Comparison of ENCODE assay signal across 15 cellular contexts in the genomic region with DNA sequence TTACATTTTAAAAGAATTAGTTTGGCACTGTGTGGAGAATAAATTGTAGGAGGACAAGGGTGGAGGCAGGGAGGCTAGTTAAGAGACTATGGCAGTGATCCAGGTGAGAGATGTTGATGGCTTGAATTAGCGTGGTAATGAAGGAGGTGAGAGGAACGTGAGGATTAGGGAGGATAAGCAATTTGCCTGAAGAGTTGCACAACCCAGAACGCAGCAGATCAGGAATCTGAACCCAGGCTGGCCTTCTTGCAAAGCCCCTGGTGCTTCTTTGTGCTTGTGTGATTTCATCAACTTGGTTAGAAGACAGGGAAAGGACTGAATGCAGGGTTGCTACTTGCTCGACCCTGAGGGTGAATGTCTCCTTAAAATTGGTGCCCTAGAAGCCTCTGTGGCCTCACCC. TPM values are rescaled to one million over a fixed set of nuclear protein-coding genes. Genes with fewer than 3 reads are reported as not detected.
DNase-seq lines count a peak whose midpoint lies in the region; ATAC-seq lines count a peak whose summit lies in the region.
"Had no signal": no experiment of that assay in that cellular context is flagged by ENCODE, and none has a peak within 500 bp of the region (broad histone marks: within the 10 kb centered on the region; RNA-seq: fewer than 3 reads in every experiment).

No MANE protein-coding gene starts in this region.

- no peak overlapping the region for H3K4me3 Mint-ChIP-seq in activated naive CD4-positive, alpha-beta T cell treated with anti-CD3 and anti-CD28 coated beads, Interleukin-2, amount 50 U/mL, for 24 hours
- H3K4me3 Mint-ChIP-seq in activated naive CD4-positive, alpha-beta T cell treated with anti-CD3 and anti-CD28 coated beads, Interleukin-2, amount 10 ng/mL, durations not matched to agents 7 days and 5 days: no peak overlapping the region
- H3K4me3 Mint-ChIP-seq in dendritic cell treated with granulocyte-macrophage colony-stimulating factor and Interleukin-4, amounts not matched to agents 40 ng/mL and 50 ng/mL, for 4 days: no peak overlapping the region
- H3K4me3 Mint-ChIP-seq: B cell; CD4-positive, alpha-beta T cell had no signal

- DNase-seq in activated naive CD4-positive, alpha-beta T cell treated with anti-CD3 and anti-CD28 coated beads, Interleukin-2, amount 10 ng/mL, durations not matched to agents 7 days and 5 days: no peak
- peak; percentile 62 for DNase-seq in NCI-H82 (lab: John Stamatoyannopoulos, UW)
- DNase-seq in mesenteric fat pad (ENCODE audit: low spot score): no peak
- no peak for DNase-seq in RPMI8226
- DNase-seq: C1 segment of cervical spinal cord; Calu3; CD4-positive, alpha-beta T cell; DMS 273 treated with DMSO at 0.1 percent for 48 hours; DMS79; HCEC 1CT; IMR-90 had no signal

- ATAC-seq in GM18520 (IDR thresholded peaks at IDR 0.05; ENCODE audit: unreplicated experiment): no peak

- H3K4me1 Mint-ChIP-seq in activated naive CD4-positive, alpha-beta T cell treated with anti-CD3 and anti-CD28 coated beads, Interleukin-2, amount 50 U/mL, for 24 hours: peaks cover 23% of the 10 kb centered on the region
- peaks cover 3% of the 10 kb centered on the region for H3K4me1 Mint-ChIP-seq in activated naive CD4-positive, alpha-beta T cell treated with anti-CD3 and anti-CD28 coated beads, Interleukin-2, amount 10 ng/mL, durations not matched to agents 7 days and 5 days
- peaks cover 26% of the 10 kb centered on the region for H3K4me1 Mint-ChIP-seq in dendritic cell treated with granulocyte-macrophage colony-stimulating factor and Interleukin-4, amounts not matched to agents 40 ng/mL and 50 ng/mL, for 4 days (ENCODE audit: low read depth)

- H3K9me3 Mint-ChIP-seq in activated naive CD4-positive, alpha-beta T cell treated with anti-CD3 and anti-CD28 coated beads, Interleukin-2, amount 50 U/mL, for 24 hours: no peaks in the 10 kb centered on the region
- no peaks in the 10 kb centered on the region for H3K9me3 Mint-ChIP-seq in activated naive CD4-positive, alpha-beta T cell treated with anti-CD3 and anti-CD28 coated beads, Interleukin-2, amount 10 ng/mL, durations not matched to agents 7 days and 5 days
- no peaks in the 10 kb centered on the region for H3K9me3 Mint-ChIP-seq in dendritic cell treated with granulocyte-macrophage colony-stimulating factor and Interleukin-4, amounts not matched to agents 40 ng/mL and 50 ng/mL, for 4 days
- H3K9me3 Mint-ChIP-seq: CD4-positive, alpha-beta T cell had no signal

- peak overlapping the region; percentile 36 for H3K27ac Mint-ChIP-seq in activated naive CD4-positive, alpha-beta T cell treated with anti-CD3 and anti-CD28 coated beads, Interleukin-2, amount 50 U/mL, for 24 hours
- H3K27ac Mint-ChIP-seq in activated naive CD4-positive, alpha-beta T cell treated with anti-CD3 and anti-CD28 coated beads, Interleukin-2, amount 10 ng/mL, durations not matched to agents 7 days and 5 days: no peak overlapping the region
- H3K27ac Mint-ChIP-seq in dendritic cell treated with granulocyte-macrophage colony-stimulating factor and Interleukin-4, amounts not matched to agents 40 ng/mL and 50 ng/mL, for 4 days: peak overlapping the region; percentile 4
- H3K27ac Mint-ChIP-seq: B cell had no signal

- CTCF ChIA-PET in activated naive CD4-positive, alpha-beta T cell treated with anti-CD3 and anti-CD28 coated beads, Interleukin-2, amount 10 ng/mL, durations not matched to agents 7 days and 5 days (lab: Charles Lee): no interaction called here

- H3K27me3 Mint-ChIP-seq in activated naive CD4-positive, alpha-beta T cell treated with anti-CD3 and anti-CD28 coated beads, Interleukin-2, amount 50 U/mL, for 24 hours: peaks cover 2% of the 10 kb centered on the region
- H3K27me3 Mint-ChIP-seq in activated naive CD4-positive, alpha-beta T cell treated with anti-CD3 and anti-CD28 coated beads, Interleukin-2, amount 10 ng/mL, durations not matched to agents 7 days and 5 days: peaks cover 2% of the 10 kb centered on the region
- H3K27me3 Mint-ChIP-seq in dendritic cell treated with granulocyte-macrophage colony-stimulating factor and Interleukin-4, amounts not matched to agents 40 ng/mL and 50 ng/mL, for 4 days: no peaks in the 10 kb centered on the region
- H3K27me3 Mint-ChIP-seq: B cell; CD4-positive, alpha-beta T cell had no signal

- peaks cover 1% of the 10 kb centered on the region for H3K36me3 Mint-ChIP-seq in activated naive CD4-positive, alpha-beta T cell treated with anti-CD3 and anti-CD28 coated beads, Interleukin-2, amount 50 U/mL, for 24 hours
- peaks cover 8% of the 10 kb centered on the region for H3K36me3 Mint-ChIP-seq in activated naive CD4-positive, alpha-beta T cell treated with anti-CD3 and anti-CD28 coated beads, Interleukin-2, amount 10 ng/mL, durations not matched to agents 7 days and 5 days
- peaks cover 6% of the 10 kb centered on the region for H3K36me3 Mint-ChIP-seq in dendritic cell treated with granulocyte-macrophage colony-stimulating factor and Interleukin-4, amounts not matched to agents 40 ng/mL and 50 ng/mL, for 4 days (ENCODE audit: low read depth)

- intact Hi-C loops in dendritic cell treated with granulocyte-macrophage colony-stimulating factor and Interleukin-4, amounts not matched to agents 40 ng/mL and 50 ng/mL, for 4 days (cut with micrococcal nuclease): no loop called here

RNA-seq across cellular contexts. Expression of a gene that starts 6.9 kb away (rescaled TPM):
- total RNA-seq in mesenteric fat pad: 33.8 TPM

RNA-seq across cellular contexts. Expression of a gene that starts 59.0 kb away (rescaled TPM):
- total RNA-seq in mesenteric fat pad: 39.8 TPM
